ENCODE assay signal across 1 cellular context in genomic region chr6:28008053-28008452, GRCh38.
TF ChIP-seq lines count a peak whose summit lies in the region.

No MANE protein-coding gene starts in this region.

TF ChIP-seq in GM12878, 131 proteins besides CTCF, POLR2A, EP300 and RAD21 (continued from another document):
- no peak for TF ChIP-seq CUX1 (IDR thresholded peaks at IDR 0.05; ENCODE audit: insufficient replicate concordance, low read depth, low read length)
